Comparison of ENCODE assay signal across 8 cellular contexts in the genomic region with DNA sequence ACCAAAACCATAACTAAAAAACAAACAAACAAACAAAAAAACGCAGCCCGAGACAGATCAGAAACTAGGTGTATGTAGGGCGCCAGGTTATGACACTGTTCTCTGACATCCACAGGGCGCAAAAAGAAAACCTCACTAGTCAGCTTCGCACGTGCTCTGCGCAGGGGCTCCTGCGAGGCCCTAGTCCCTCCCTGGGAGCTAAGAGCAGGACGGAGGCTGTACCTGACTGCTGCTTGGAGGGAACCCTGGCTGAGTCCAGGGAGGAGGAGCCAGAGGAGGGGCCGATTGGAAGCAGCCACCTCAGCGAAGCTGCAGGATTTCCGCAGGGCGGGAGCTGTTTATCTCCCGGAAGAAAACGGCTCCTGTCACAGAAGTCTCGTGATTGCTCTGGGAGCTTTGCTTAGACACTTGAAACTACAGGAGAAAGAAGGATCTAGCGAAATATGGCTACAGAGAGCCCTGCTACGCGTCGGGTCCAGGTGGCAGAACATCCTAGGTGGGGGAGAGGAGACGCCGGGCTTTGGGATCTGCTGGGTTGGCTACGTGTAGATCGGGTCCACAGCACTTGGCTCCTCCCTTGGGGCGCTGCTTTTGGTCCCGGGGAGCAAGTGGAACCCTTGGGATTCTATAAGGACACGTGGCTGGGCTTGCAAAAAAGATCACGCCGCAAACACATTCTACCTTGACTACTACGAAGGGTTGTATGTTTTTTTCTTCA.
DNase-seq lines count a peak whose midpoint lies in the region; ATAC-seq, FAIRE-seq and TF ChIP-seq lines count a peak whose summit lies in the region.

GALK2 (plus strand) TSS at position 368 of the 718 bp plus-strand sequence; CDS start at position 444, 76 bp downstream.

- FAIRE-seq in islet of Langerhans (lab: Jason Lieb, UNC), result peak; percentile 87

- TF ChIP-seq CTCF in AG04449 (IDR thresholded peaks at IDR 0.05; ENCODE audit: insufficient read depth, low read length, missing control alignments), result no peak

- ATAC-seq in GM18873 (IDR thresholded peaks at IDR 0.05; ENCODE audit: low FRiP score, unreplicated experiment) (peak; percentile 91), HG03139 (IDR thresholded peaks at IDR 0.05; ENCODE audit: unreplicated experiment) (peak; percentile 93)

- POLR2A ChIA-PET in AG04449 (lab: Yijun Ruan, JAX), result interaction anchor here (0.6 to 1.0 kb wide), 2 partner anchors 15 to 662 kb away, joined by 3 to 11 read pairs; partner anchors contain the start of gene COPS2

- DNase-seq in AG04449 (ENCODE audit: low read depth, low spot score) (no peak), NCI-H2227 treated with DMSO at 0.1 percent for 48 hours (lab: John Stamatoyannopoulos, UW) (peak; percentile 80)
- peak; percentile 26 to 46 (median 42) for DNase-seq in activated CD4-positive, CD25-positive, alpha-beta regulatory T cell (lab: John Stamatoyannopoulos, UW)
- peak; percentile 86 for DNase-seq in central memory CD4-positive, alpha-beta T cell
- peak; percentile 67 for DNase-seq in stimulated activated CD4-positive, alpha-beta T cell treated with anti-CD3 and anti-CD28 coated beads, Interleukin-12 subunit alpha, Interleukin-12 subunit beta, amount 100 ng/mL, for 4 hours

- H3K4me3 ChIP-seq in AG04449 (ENCODE audit: low read depth, low read length), result peak within 1 kb of the TSS; percentile 76

- CTCF ChIA-PET in AG04449 (lab: Yijun Ruan, JAX), result interaction anchor here (0.7 to 1.7 kb wide), 5 partner anchors 19 to 1146 kb away, joined by 3 to 6 read pairs (median 3); no protein-coding TSS in a partner anchor
